In genomic region chr2:24749069-24749691, GRCh38 we compare ENCODE assay signal across 2 cellular contexts.
TF ChIP-seq lines count a peak whose summit lies in the region.

No MANE protein-coding gene starts in this region.

TF ChIP-seq in SK-N-SH treated with all-trans-retinoic acid at 6 μM for 48 hours, 23 proteins besides CTCF, POLR2A, EP300 and RAD21:
- TF ChIP-seq ISL1 (CRISPR knock-in tag; IDR thresholded peaks at IDR 0.05), result no peak
- no peak for TF ChIP-seq ESRRG (CRISPR knock-in tag; IDR thresholded peaks at IDR 0.05)
- TF ChIP-seq PPARA (CRISPR knock-in tag; IDR thresholded peaks at IDR 0.05; ENCODE audit: borderline replicate concordance), result no peak
- TF ChIP-seq ZC3H10 (CRISPR knock-in tag; IDR thresholded peaks at IDR 0.05), result no peak
- no peak for TF ChIP-seq TSHZ2 (CRISPR knock-in tag; IDR thresholded peaks at IDR 0.05)
- TF ChIP-seq ZNF70 (CRISPR knock-in tag; IDR thresholded peaks at IDR 0.05), result no peak
- no peak for TF ChIP-seq ZFP3 (CRISPR knock-in tag; IDR thresholded peaks at IDR 0.05)
- TF ChIP-seq PATZ1 (CRISPR knock-in tag; IDR thresholded peaks at IDR 0.05; ENCODE audit: borderline replicate concordance), result no peak
- no peak for TF ChIP-seq ARNTL (CRISPR knock-in tag; IDR thresholded peaks at IDR 0.05; ENCODE audit: borderline replicate concordance, low read depth)
- no peak for TF ChIP-seq ZFP30 (CRISPR knock-in tag; IDR thresholded peaks at IDR 0.05)
- no peak for TF ChIP-seq CREB5 (CRISPR knock-in tag; IDR thresholded peaks at IDR 0.05; ENCODE audit: low read depth)

TF ChIP-seq in SK-N-SH, 30 proteins besides CTCF, POLR2A, EP300 and RAD21:
- TF ChIP-seq GABPA (IDR thresholded peaks at IDR 0.05; ENCODE audit: low read depth), result no peak
- no peak for TF ChIP-seq FOXJ3 (CRISPR knock-in tag; IDR thresholded peaks at IDR 0.05)
- TF ChIP-seq TAF1 (IDR thresholded peaks at IDR 0.05; ENCODE audit: borderline replicate concordance, low read depth, low read length), result no peak
- TF ChIP-seq SMC3 (IDR thresholded peaks at IDR 0.05; ENCODE audit: low read depth, low read length), result no peak
- TF ChIP-seq ELF1 (IDR thresholded peaks at IDR 0.05), result no peak
- TF ChIP-seq TCF12 (IDR thresholded peaks at IDR 0.05), result no peak
